In the genomic region with DNA sequence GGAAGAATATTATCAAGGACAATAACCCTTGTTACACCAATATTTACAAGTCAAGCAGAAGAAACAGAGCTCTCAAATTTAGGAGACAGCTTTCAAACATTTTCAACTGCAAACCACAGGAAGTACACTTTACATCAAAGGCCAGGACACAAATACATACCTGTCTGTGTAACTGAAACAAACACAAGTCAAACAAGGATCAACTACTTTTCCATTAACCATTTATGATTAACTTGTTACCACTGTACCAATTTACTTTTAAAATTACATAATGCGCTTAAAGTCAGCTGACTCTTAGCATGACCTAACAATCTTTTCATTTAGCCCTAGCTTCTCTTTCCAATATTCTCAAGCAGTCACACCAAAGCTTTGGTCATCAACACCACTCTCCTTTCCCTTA, we compare ENCODE assay signal across 13 cellular contexts. TPM values are rescaled to one million over a fixed set of nuclear protein-coding genes. Genes with fewer than 3 reads are reported as not detected.
DNase-seq lines count a peak whose midpoint lies in the region; ATAC-seq, FAIRE-seq and TF ChIP-seq lines count a peak whose summit lies in the region.
"Had no signal": no experiment of that assay in that cellular context is flagged by ENCODE, and none has a peak within 500 bp of the region (broad histone marks: within the 10 kb centered on the region; RNA-seq: fewer than 3 reads in every experiment).

No MANE protein-coding gene starts in this region.

- H3K4me3 ChIP-seq in gastrocnemius medialis (no peak overlapping the region), colonic mucosa (no peak overlapping the region)
- H3K4me3 ChIP-seq: coronary artery had no signal

- DNase-seq in GM12891 (ENCODE audit: insufficient read length, low spot score) (no peak), NCI-H69 (lab: John Stamatoyannopoulos, UW) (peak; percentile 4), left lobe of liver (ENCODE audit: low spot score) (no peak), gastrocnemius medialis (no peak), colonic mucosa (no peak), NCI-H748 (lab: John Stamatoyannopoulos, UW; ENCODE audit: unreplicated experiment) (no peak)
- DNase-seq: foreskin melanocyte, HFFc6, left colon, NCI-H1436 had no signal

- ATAC-seq in GM19468 (IDR thresholded peaks at IDR 0.05; ENCODE audit: extremely low read depth, unreplicated experiment) (peak; percentile 21), left lobe of liver (peak; percentile 26), HG03520 (IDR thresholded peaks at IDR 0.05; ENCODE audit: unreplicated experiment) (no peak), gastrocnemius medialis (no peak)
- ATAC-seq: left colon had no signal

- intact Hi-C loops in gastrocnemius medialis (cut with DNase I; ENCODE audit: low total_unique reads) = no loop called here
- intact Hi-C loops in colonic mucosa (cut with DNase I) = no loop called here

- H3K9me3 ChIP-seq in gastrocnemius medialis = no peaks in the 10 kb centered on the region
- no peaks in the 10 kb centered on the region for H3K9me3 ChIP-seq in colonic mucosa

- H3K36me3 ChIP-seq in gastrocnemius medialis (no peaks in the 10 kb centered on the region), colonic mucosa (no peaks in the 10 kb centered on the region)

- in situ Hi-C loops in gastrocnemius medialis (cut with MboI; ENCODE audit: low sequenced_read_pairs in 4 of 4) = no loop called here

- TF ChIP-seq CTCF in gastrocnemius medialis (IDR thresholded peaks at IDR 0.05 in 4 of 5, conservative IDR thresholded peaks at IDR 0.05 in 1 of 5) = no peak
- TF ChIP-seq CTCF in colonic mucosa (IDR thresholded peaks at IDR 0.05) = no peak

- H3K27ac ChIP-seq in gastrocnemius medialis = no peak overlapping the region
- H3K27ac ChIP-seq in colonic mucosa = no peak overlapping the region
- H3K27ac ChIP-seq: coronary artery had no signal

- peak; percentile 62 for FAIRE-seq in GM12891 (lab: Jason Lieb, UNC)

- H3K9ac ChIP-seq in colonic mucosa (ENCODE audit: low read depth in 2 of 2, low read length in 2 of 2) = no peak overlapping the region

- TF ChIP-seq POLR2A in GM12891 (IDR thresholded peaks at IDR 0.05; ENCODE audit: low read depth, low read length) = no peak
- TF ChIP-seq POLR2A in gastrocnemius medialis (IDR thresholded peaks at IDR 0.05) = no peak

- H3K27me3 ChIP-seq in gastrocnemius medialis (no peaks in the 10 kb centered on the region), colonic mucosa (no peaks in the 10 kb centered on the region)

- H3K4me1 ChIP-seq in gastrocnemius medialis (peaks cover 9 to 13% of the 10 kb centered on the region in 2 donors), colonic mucosa (no peaks in the 10 kb centered on the region)

TF ChIP-seq in GM12891, 5 proteins besides CTCF, POLR2A, EP300 and RAD21:
- TF ChIP-seq POLR2AphosphoS5 (IDR thresholded peaks at IDR 0.05; ENCODE audit: low read depth, low read length) = no peak
- no peak for TF ChIP-seq TAF1 (IDR thresholded peaks at IDR 0.05; ENCODE audit: low read depth, low read length)
- TF ChIP-seq PAX5 (IDR thresholded peaks at IDR 0.05; ENCODE audit: insufficient read depth, low read length, severe bottlenecking) = no peak
- no peak for TF ChIP-seq POU2F2 (IDR thresholded peaks at IDR 0.05; ENCODE audit: low read depth, low read length)

RNA-seq across cellular contexts. Expression of a gene that starts 43.5 kb away (rescaled TPM):
- polyA plus RNA-seq in GM12891 (2012; ENCODE audit: low read depth, missing spikeins) = 10.7 TPM
- total RNA-seq in left lobe of liver = 13.7 TPM
- 10 to 100 TPM; 17.1 to 33.0 (median 25.3) TPM for total RNA-seq in gastrocnemius medialis
- 10 to 100 TPM; 26.7 to 29.2 TPM for total RNA-seq in colonic mucosa

Comparison
In these comparisons a context has a peak if more than half of its experiments do, and no peak if none do; other contexts are left out.
1. ATAC-seq: peak in GM19468 (single experiment) and left lobe of liver (single experiment); none in HG03520 (single experiment) and gastrocnemius medialis (0 of 2).